24 cellular contexts compared by ENCODE assay signal in the genomic region with DNA sequence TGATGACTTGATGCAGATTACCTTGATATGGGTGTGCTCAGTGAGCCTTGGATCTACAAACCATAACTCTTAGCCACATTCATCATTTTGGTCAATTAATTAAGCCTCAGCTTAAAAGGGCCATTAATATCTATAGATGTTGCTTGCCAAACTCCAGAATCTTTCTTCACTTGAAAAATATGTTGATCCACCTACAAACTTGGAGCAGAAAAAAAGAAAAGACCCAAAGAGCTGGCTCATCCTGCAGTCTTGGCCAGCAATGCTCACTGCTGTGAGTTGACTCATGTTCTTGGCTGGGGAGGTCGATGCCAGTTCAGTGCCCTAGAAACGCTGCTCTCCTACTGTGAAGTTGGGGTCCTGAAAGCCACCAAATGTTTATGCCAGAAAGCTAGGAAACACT.
DNase-seq lines count a peak whose midpoint lies in the region; ATAC-seq and TF ChIP-seq lines count a peak whose summit lies in the region.
"Had no signal": no experiment of that assay in that cellular context is flagged by ENCODE, and none has a peak within 500 bp of the region (broad histone marks: within the 10 kb centered on the region; RNA-seq: fewer than 3 reads in every experiment).

No MANE protein-coding gene starts in this region.

- H3K27me3 ChIP-seq in A673 (replicated peaks; ENCODE audit: insufficient read depth, low read depth, low read length, poor library complexity) (no peaks in the 10 kb centered on the region), right lobe of liver (no peaks in the 10 kb centered on the region)
- H3K27me3 ChIP-seq: ascending aorta, right atrium auricular region had no signal

- no peaks in the 10 kb centered on the region for H3K36me3 ChIP-seq in A673 (ENCODE audit: insufficient read depth, low read length, poor library complexity, severe bottlenecking)
- H3K36me3 ChIP-seq in right lobe of liver, result no peaks in the 10 kb centered on the region
- H3K36me3 ChIP-seq: ascending aorta, right atrium auricular region, thoracic aorta had no signal

- TF ChIP-seq CTCF in cardiac fibroblast (IDR thresholded peaks at IDR 0.05; ENCODE audit: low read depth, low read length) (no peak), A673 (conservative IDR thresholded peaks at IDR 0.05; ENCODE audit: low read depth, low read length) (no peak), right lobe of liver (IDR thresholded peaks at IDR 0.05) (no peak)

- H3K4me1 ChIP-seq in A673 (ENCODE audit: insufficient read depth, low read length, poor library complexity, severe bottlenecking), result no peaks in the 10 kb centered on the region
- H3K4me1 ChIP-seq in right lobe of liver, result no peaks in the 10 kb centered on the region
- H3K4me1 ChIP-seq: right atrium auricular region had no signal

- CTCF ChIA-PET in A673 (lab: Charles Lee), result interaction anchor here (1.3 kb wide), 1 partner anchor 16 kb away, joined by 3 read pairs; no protein-coding TSS in a partner anchor

- ATAC-seq in right lobe of liver, result no peak
- ATAC-seq: Panc1; stimulated activated memory B cell treated with anti-CD40 and anti-IgM and Interleukin-4, amounts not matched to agents 10 μg/mL and 1 μg/mL and 100 μg/mL, for 72 hours had no signal

- 60% methylated on average over 2 of the region's 2 CpGs for WGBS in right lobe of liver (ENCODE audit: insufficient coverage, low coverage, low lambda C conversion rate, missing lambda C conversion rate)

- intact Hi-C loops in A673 (cut with micrococcal nuclease; ENCODE audit: unreplicated experiment), result no loop called here
- intact Hi-C loops in right lobe of liver (cut with DNase I), result no loop called here

- no peak for TF ChIP-seq POLR2A in right lobe of liver (IDR thresholded peaks at IDR 0.05)

- no peaks in the 10 kb centered on the region for H3K9me3 ChIP-seq in A673 (ENCODE audit: low read depth, low read length, poor library complexity, severe bottlenecking)
- no peaks in the 10 kb centered on the region for H3K9me3 ChIP-seq in right lobe of liver
- H3K9me3 ChIP-seq: ascending aorta, right atrium auricular region, thoracic aorta had no signal

- H3K4me3 ChIP-seq in cardiac fibroblast (replicated peaks in 1 of 2; ENCODE audit: low read depth in 2 of 2, low read length in 2 of 2) (no peak overlapping the region), A673 (ENCODE audit: low read depth, low read length, poor library complexity, severe bottlenecking) (no peak overlapping the region), right lobe of liver (no peak overlapping the region)
- H3K4me3 ChIP-seq: ascending aorta, right atrium auricular region, thoracic aorta had no signal

- POLR2A ChIA-PET in A673 (lab: Charles Lee; ENCODE audit: low non-redundant PET), result no interaction called here

- no TSS peak for BruUV-seq in A673 (replicated peaks; lab: Mats Ljungman, UMichigan)

- DNase-seq in AG08396 (ENCODE audit: low spot score), result peak; percentile 9
- peak; percentile 80 for DNase-seq in NCI-H446 treated with DMSO at 0.1 percent for 48 hours (lab: John Stamatoyannopoulos, UW)
- DNase-seq in cardiac fibroblast (ENCODE audit: low read depth in 2 of 2), result peak; percentile 7 to 23
- DNase-seq in occipital lobe (lab: John Stamatoyannopoulos, UW), result peak; percentile 17
- DNase-seq in activated CD4-positive, alpha-beta T cell treated with anti-CD3 and anti-CD28 coated beads, Interleukin-2, amount 50 U/mL, for 1 hour, result no peak
- no peak for DNase-seq in A673 (ENCODE audit: low spot score)
- DNase-seq in right lobe of liver, result no peak
- no peak for DNase-seq in stimulated activated CD4-positive, alpha-beta T cell treated with anti-CD3 and anti-CD28 coated beads, Interleukin-4, amount 100 ng/mL, for 24 hours
- DNase-seq: ACHN; activated CD4-positive, alpha-beta T cell treated with anti-CD3 and anti-CD28 coated beads for 1 hour; activated naive CD4-positive, alpha-beta T cell treated with anti-CD3 and anti-CD28 coated beads, Interleukin-2, amount 50 U/mL, for 16 hours; CD4-positive, CD25-positive, alpha-beta regulatory T cell; cortex of kidney; GDM1; hippocampal formation; KBM-7; NCI-H187 treated with DMSO at 0.1 percent for 48 hours; NCI-H2227 treated with DMSO at 0.1 percent for 48 hours; SW 1271 had no signal

- H3K27ac ChIP-seq in A673 (ENCODE audit: low read depth, low read length, poor library complexity, severe bottlenecking) (no peak overlapping the region), right lobe of liver (no peak overlapping the region)
- H3K27ac ChIP-seq: ascending aorta, right atrium auricular region, thoracic aorta had no signal

Comparison
In these comparisons a context has a peak if more than half of its experiments do, and no peak if none do; other contexts are left out.
1. DNase-seq: peak in AG08396 (single experiment), NCI-H446 treated with DMSO at 0.1 percent for 48 hours (single experiment), cardiac fibroblast (2 of 2) and occipital lobe (single experiment); none in activated CD4-positive, alpha-beta T cell treated with anti-CD3 and anti-CD28 coated beads, Interleukin-2, amount 50 U/mL, for 1 hour (single experiment), A673 (single experiment), right lobe of liver (0 of 3) and stimulated activated CD4-positive, alpha-beta T cell treated with anti-CD3 and anti-CD28 coated beads, Interleukin-4, amount 100 ng/mL, for 24 hours (single experiment).